In genomic region chr16:57187902-57188710, GRCh38 we compare ENCODE assay signal across 8 cellular contexts. TPM values are rescaled to one million over a fixed set of nuclear protein-coding genes. Genes with fewer than 3 reads are reported as not detected.
DNase-seq lines count a peak whose midpoint lies in the region; ATAC-seq and TF ChIP-seq lines count a peak whose summit lies in the region.
"Not testable (repeated sequence)": the region's sequence is repeated elsewhere in the genome, so short reads cannot be mapped to it uniquely, and the experiment has no call there.

No MANE protein-coding gene starts in this region.

- not testable (repeated sequence) for H3K9me3 Mint-ChIP-seq in H9; activated T-cell treated with anti-CD3 and anti-CD28 coated beads, Interleukin-2, amount 50 U/mL, for 72 hours; natural killer cell; stimulated activated effector memory CD8-positive, alpha-beta T cell treated with anti-CD3 and anti-CD28 coated beads, Interleukin-12 subunit alpha, Interleukin-12 subunit beta, amount 100 ng/mL, for 72 hours

- H4K5ac ChIP-seq in H9 (ENCODE audit: insufficient read length, low read depth, low read length) = not testable (repeated sequence)

- peak overlapping the region; percentile 98 to 99 for H3K4me3 Mint-ChIP-seq in H9
- peak overlapping the region; percentile 95 to 100 for H3K4me3 Mint-ChIP-seq in activated T-cell treated with anti-CD3 and anti-CD28 coated beads, Interleukin-2, amount 50 U/mL, for 72 hours
- peak overlapping the region; percentile 100 for H3K4me3 Mint-ChIP-seq in natural killer cell
- peak overlapping the region; percentile 99 for H3K4me3 Mint-ChIP-seq in stimulated activated effector memory CD8-positive, alpha-beta T cell treated with anti-CD3 and anti-CD28 coated beads, Interleukin-12 subunit alpha, Interleukin-12 subunit beta, amount 100 ng/mL, for 72 hours

- H3K27me3 ChIP-seq in H9 (ENCODE audit: insufficient read depth, low read length); dorsolateral prefrontal cortex; hepatocyte: not testable (repeated sequence)

- H3K4me2 ChIP-seq in H9 (ENCODE audit: insufficient read depth, insufficient read length, low read length) (peak overlapping the region; percentile 90), OCI-LY7 (ENCODE audit: low read length) (peak overlapping the region; percentile 77), hepatocyte (peak overlapping the region; percentile 93)

- not testable (repeated sequence) for H3K18ac ChIP-seq in H9 (ENCODE audit: insufficient read length, low read depth, low read length)

- H3K4me1 ChIP-seq in H9 (ENCODE audit: insufficient read depth, low read length) = not testable (repeated sequence)
- H3K4me1 ChIP-seq in OCI-LY7 (ENCODE audit: insufficient read depth, low read length, poor library complexity, severe bottlenecking) (peaks cover 25% of the 10 kb centered on the region), hepatocyte (ENCODE audit: insufficient read depth) (peaks cover 41% of the 10 kb centered on the region)

- intact Hi-C loops in OCI-LY7 (cut with micrococcal nuclease; ENCODE audit: unreplicated experiment) = loop anchor here (5.0 to 10.0 kb wide), 3 partner anchors 59 to 227 kb away; partner anchors contain the start of gene ARL2BP
- intact Hi-C loops in dorsolateral prefrontal cortex (cut with DNase I) = loop anchor here (5.0 to 10.0 kb wide), 7 partner anchors 54 to 257 kb away; partner anchors contain the start of genes CIAPIN1 (in 1 of the 2), COQ9 (in 1 of the 2), HERPUD1 (in 1 of the 2) and PLLP (in 1 of the 2)
- intact Hi-C loops in natural killer cell (cut with micrococcal nuclease) = loop anchor here (2.0 to 5.0 kb wide), 4 partner anchors 57 to 549 kb away; partner anchors contain the start of genes ARL2BP and KATNB1

- not testable (repeated sequence) for H3K14ac ChIP-seq in H9 (ENCODE audit: insufficient read depth, low read length)

- POLR2A ChIA-PET in OCI-LY7 (lab: Charles Lee) = interaction anchor here (0.6 to 1.5 kb wide), 2 partner anchors 25 to 36 kb away, joined by 3 to 4 read pairs; no protein-coding TSS in a partner anchor

- H2AK5ac ChIP-seq in H9 (ENCODE audit: insufficient read length, low read length) = not testable (repeated sequence)

- not testable (repeated sequence) for H3K27ac ChIP-seq in H9 (ENCODE audit: insufficient read length, low read depth, low read length); OCI-LY7 (ENCODE audit: low read depth, low read length, poor library complexity, severe bottlenecking)
- peak overlapping the region in 6 of 59 donors; percentile 18 to 97 (median 93) for H3K27ac ChIP-seq in dorsolateral prefrontal cortex
- peak overlapping the region; percentile 92 for H3K27ac ChIP-seq in hepatocyte

- not testable (repeated sequence) for H4K20me1 ChIP-seq in H9 (ENCODE audit: control insufficient read depth, insufficient read depth, insufficient read length); OCI-LY7 (ENCODE audit: insufficient read depth, low read length)
- H4K20me1 ChIP-seq in hepatocyte (ENCODE audit: insufficient read depth, poor library complexity, severe bottlenecking) = peaks cover 50% of the 10 kb centered on the region

- WGBS in H9 (ENCODE audit: extremely low coverage, insufficient read length, low lambda C conversion rate) = 100% methylated on average over 3 of the region's 18 CpGs
- 79% methylated on average over 18 of the region's 18 CpGs for WGBS in hepatocyte (ENCODE audit: low lambda C conversion rate, missing lambda C conversion rate)

- H2AFZ ChIP-seq in H9 (ENCODE audit: low read length); OCI-LY7 (ENCODE audit: low read length); hepatocyte: not testable (repeated sequence)

- BruUV-seq in OCI-LY7 (replicated peaks; lab: Mats Ljungman, UMichigan) = not testable (repeated sequence)

- TF ChIP-seq CTCF in AG10803 (conservative IDR thresholded peaks at IDR 0.05; ENCODE audit: low read length); H9 (conservative IDR thresholded peaks at IDR 0.05); OCI-LY7 (conservative IDR thresholded peaks at IDR 0.05; ENCODE audit: low read length); dorsolateral prefrontal cortex (IDR thresholded peaks at IDR 0.05 in 54 of 56, conservative IDR thresholded peaks at IDR 0.05 in 2 of 56; ENCODE audit: low read depth in 1 of 56, partially characterized antibody in 56 of 56); hepatocyte (IDR thresholded peaks at IDR 0.05; ENCODE audit: poor library complexity); natural killer cell (IDR thresholded peaks at IDR 0.05): not testable (repeated sequence)

- not testable (repeated sequence) for H3K79me1 ChIP-seq in H9 (ENCODE audit: insufficient read depth, low read depth, low read length, poor library complexity, severe bottlenecking)

- not testable (repeated sequence) for H2BK20ac ChIP-seq in H9 (ENCODE audit: low read depth, low read length, poor library complexity, severe bottlenecking)

- not testable (repeated sequence) for H3K9ac ChIP-seq in H9 (ENCODE audit: extremely low read depth, insufficient read length, low read length)

- H4K8ac ChIP-seq in H9 (replicated peaks; ENCODE audit: insufficient read length, low read depth, low read length) = not testable (repeated sequence)

- not testable (repeated sequence) for H3K27ac Mint-ChIP-seq in H9; activated T-cell treated with anti-CD3 and anti-CD28 coated beads, Interleukin-2, amount 50 U/mL, for 72 hours
- peak overlapping the region; percentile 98 to 99 for H3K27ac Mint-ChIP-seq in natural killer cell
- H3K27ac Mint-ChIP-seq in stimulated activated effector memory CD8-positive, alpha-beta T cell treated with anti-CD3 and anti-CD28 coated beads, Interleukin-12 subunit alpha, Interleukin-12 subunit beta, amount 100 ng/mL, for 72 hours = peak overlapping the region; percentile 99

- H3K56ac ChIP-seq in H9 (ENCODE audit: insufficient read length, low read depth, low read length) = not testable (repeated sequence)

- H3K4me1 Mint-ChIP-seq in H9 (peaks cover 27 to 28% of the 10 kb centered on the region in 2 experiments), natural killer cell (peaks cover 45 to 47% of the 10 kb centered on the region in 2 donors)
- peaks cover 62% of the 10 kb centered on the region for H3K4me1 Mint-ChIP-seq in activated T-cell treated with anti-CD3 and anti-CD28 coated beads, Interleukin-2, amount 50 U/mL, for 72 hours (ENCODE audit: low read depth)
- H3K4me1 Mint-ChIP-seq in stimulated activated effector memory CD8-positive, alpha-beta T cell treated with anti-CD3 and anti-CD28 coated beads, Interleukin-12 subunit alpha, Interleukin-12 subunit beta, amount 100 ng/mL, for 72 hours = peaks cover 42% of the 10 kb centered on the region

- CTCF ChIA-PET in OCI-LY7 (lab: Charles Lee; ENCODE audit: unreplicated experiment) = not testable (repeated sequence)

- H3K27me3 Mint-ChIP-seq in H9 (ENCODE audit: low read depth); activated T-cell treated with anti-CD3 and anti-CD28 coated beads, Interleukin-2, amount 50 U/mL, for 72 hours (ENCODE audit: low read depth); natural killer cell (ENCODE audit: low read depth in 2 of 2): not testable (repeated sequence)

- H3K9me2 ChIP-seq in OCI-LY7 (ENCODE audit: insufficient read depth, low read length); hepatocyte (replicated peaks; ENCODE audit: insufficient read depth): not testable (repeated sequence)

- H2BK12ac ChIP-seq in H9 (ENCODE audit: insufficient read length, low read depth, low read length) = not testable (repeated sequence)

- not testable (repeated sequence) for H2BK5ac ChIP-seq in H9 (ENCODE audit: insufficient read length, low read length)

- peaks cover 10% of the 10 kb centered on the region for H3K36me3 ChIP-seq in OCI-LY7 (ENCODE audit: insufficient read depth, low read length)
- H3K36me3 ChIP-seq in hepatocyte (replicated peaks; ENCODE audit: insufficient read depth, low read depth) = not testable (repeated sequence)

- H3K36me3 Mint-ChIP-seq in H9 (ENCODE audit: insufficient read depth in 1 of 3, low read depth in 3 of 3); natural killer cell: not testable (repeated sequence)
- H3K36me3 Mint-ChIP-seq in activated T-cell treated with anti-CD3 and anti-CD28 coated beads, Interleukin-2, amount 50 U/mL, for 72 hours (ENCODE audit: insufficient read depth in 2 of 2) = peaks cover 5 to 13% of the 10 kb centered on the region in 2 donors
- peaks cover 35% of the 10 kb centered on the region for H3K36me3 Mint-ChIP-seq in stimulated activated effector memory CD8-positive, alpha-beta T cell treated with anti-CD3 and anti-CD28 coated beads, Interleukin-12 subunit alpha, Interleukin-12 subunit beta, amount 100 ng/mL, for 72 hours

- not testable (repeated sequence) for H3K4ac ChIP-seq in H9 (ENCODE audit: low read depth, low read length)

- H3K9me3 ChIP-seq in H9 (ENCODE audit: control insufficient read depth, low read depth, low read length); OCI-LY7 (ENCODE audit: low read length); hepatocyte (ENCODE audit: low read depth): not testable (repeated sequence)

- H3K79me2 ChIP-seq in H9 (ENCODE audit: insufficient read depth, low read length) (peaks cover 25% of the 10 kb centered on the region), OCI-LY7 (ENCODE audit: insufficient read depth, low read depth, low read length) (peaks cover 90% of the 10 kb centered on the region), hepatocyte (peaks cover 89% of the 10 kb centered on the region)

- not testable (repeated sequence) for H4K91ac ChIP-seq in H9 (ENCODE audit: insufficient read length, low read depth, low read length)

- not testable (repeated sequence) for H3K23ac ChIP-seq in H9 (ENCODE audit: insufficient read length, low read depth, low read length)

- H3T11ph ChIP-seq in H9 (ENCODE audit: low read length) = not testable (repeated sequence)

- H3K4me3 ChIP-seq in AG10803 (ENCODE audit: low read length) = peak overlapping the region; percentile 93
- peak overlapping the region; percentile 87 for H3K4me3 ChIP-seq in OCI-LY7 (ENCODE audit: low read depth, low read length, poor library complexity, severe bottlenecking)
- H3K4me3 ChIP-seq in dorsolateral prefrontal cortex = peak overlapping the region in 57 of 59 donors; percentile 62 to 100 (median 97)
- H3K4me3 ChIP-seq in hepatocyte = peak overlapping the region; percentile 46

- H3K23me2 ChIP-seq in H9 (ENCODE audit: insufficient read length, low read depth, low read length, poor library complexity, severe bottlenecking) = peaks cover 14% of the 10 kb centered on the region

- H2BK120ac ChIP-seq in H9 (ENCODE audit: low read depth, low read length, poor library complexity, severe bottlenecking) = not testable (repeated sequence)

- not testable (repeated sequence) for ATAC-seq in activated T-cell treated with anti-CD3 and anti-CD28 coated beads, Interleukin-2, amount 50 U/mL, for 72 hours (replicated peaks in 1 of 2); natural killer cell; stimulated activated effector memory CD8-positive, alpha-beta T cell treated with anti-CD3 and anti-CD28 coated beads, Interleukin-12 subunit alpha, Interleukin-12 subunit beta, amount 100 ng/mL, for 72 hours

- not testable (repeated sequence) for DNase-seq in AG10803 (ENCODE audit: low read depth); H9; OCI-LY7 (ENCODE audit: low spot score); activated T-cell treated with anti-CD3 and anti-CD28 coated beads, Interleukin-2, amount 50 U/mL, for 72 hours; dorsolateral prefrontal cortex; hepatocyte (ENCODE audit: low spot score); natural killer cell; stimulated activated effector memory CD8-positive, alpha-beta T cell treated with anti-CD3 and anti-CD28 coated beads, Interleukin-12 subunit alpha, Interleukin-12 subunit beta, amount 100 ng/mL, for 72 hours (ENCODE audit: low spot score in 2 of 2)

- not testable (repeated sequence) for H2BK15ac ChIP-seq in H9 (ENCODE audit: low read depth, low read length)

RNA-seq across cellular contexts. Expression of gene RSPRY1, which starts 2.0 kb away (rescaled TPM):
- total RNA-seq in H9 (2021) (34.4 and 36.1 TPM in 2 replicates), OCI-LY7 (2022) (25.2 and 29.7 TPM in 2 replicates), dorsolateral prefrontal cortex (10 to 100 TPM; 21.4 to 53.0 (median 33.6) TPM), hepatocyte (52.7 and 57.5 TPM in 2 replicates), natural killer cell (10 to 100 TPM; 22.6 to 26.6 (median 23.4) TPM)
- 17.1 and 25.6 TPM in 2 replicates for total RNA-seq in OCI-LY7 (2014; rRNA removed; shearing (Covaris generic))
- total RNA-seq in activated T-cell treated with anti-CD3 and anti-CD28 coated beads, Interleukin-2, amount 50 U/mL, for 72 hours = 10 to 100 TPM; 33.9 to 39.8 TPM
- polyA plus RNA-seq in hepatocyte = 42.3 and 52.7 TPM in 2 replicates

RNA-seq across cellular contexts. Expression of gene PSME3IP1, which starts 2.3 kb away (rescaled TPM):
- total RNA-seq in H9 (2021) (102 and 103 TPM in 2 replicates), OCI-LY7 (2022) (152 and 157 TPM in 2 replicates), dorsolateral prefrontal cortex (100 to 1,000 TPM; 100 to 178 (median 132) TPM), hepatocyte (73.2 and 79.7 TPM in 2 replicates), natural killer cell (100 to 1,000 TPM; 129 to 148 (median 133) TPM)
- total RNA-seq in OCI-LY7 (2014; rRNA removed; shearing (Covaris generic)) = 89.5 and 111 TPM in 2 replicates
- 100 to 1,000 TPM; 120 to 140 TPM for total RNA-seq in activated T-cell treated with anti-CD3 and anti-CD28 coated beads, Interleukin-2, amount 50 U/mL, for 72 hours
- polyA plus RNA-seq in hepatocyte = 62.6 and 64.2 TPM in 2 replicates

RNA-seq across cellular contexts. Expression of gene ARL2BP, which starts 57.0 kb away (rescaled TPM):
- total RNA-seq in H9 (2021) (18.0 and 19.2 TPM in 2 replicates), OCI-LY7 (2022) (31.2 and 35.7 TPM in 2 replicates), dorsolateral prefrontal cortex (10 to 100 TPM; 36.8 to 68.6 (median 51.1) TPM), hepatocyte (92.6 and 105 TPM in 2 replicates), natural killer cell (10 to 100 TPM; 36.5 to 44.4 (median 43.7) TPM)
- 25.4 and 26.6 TPM in 2 replicates for total RNA-seq in OCI-LY7 (2014; rRNA removed; shearing (Covaris generic))
- 10 to 100 TPM; 27.9 to 30.3 TPM for total RNA-seq in activated T-cell treated with anti-CD3 and anti-CD28 coated beads, Interleukin-2, amount 50 U/mL, for 72 hours
- polyA plus RNA-seq in hepatocyte = 102 and 104 TPM in 2 replicates

Comparison
In these comparisons a context has a peak if more than half of its experiments do, and no peak if none do; other contexts are left out.
1. H3K4me3 ChIP-seq: peak in every context shown above with its lines; median percentile 97 in dorsolateral prefrontal cortex; 93 in AG10803; 87 in OCI-LY7; 46 in hepatocyte.